1 cellular context compared by ENCODE assay signal in the genomic region with DNA sequence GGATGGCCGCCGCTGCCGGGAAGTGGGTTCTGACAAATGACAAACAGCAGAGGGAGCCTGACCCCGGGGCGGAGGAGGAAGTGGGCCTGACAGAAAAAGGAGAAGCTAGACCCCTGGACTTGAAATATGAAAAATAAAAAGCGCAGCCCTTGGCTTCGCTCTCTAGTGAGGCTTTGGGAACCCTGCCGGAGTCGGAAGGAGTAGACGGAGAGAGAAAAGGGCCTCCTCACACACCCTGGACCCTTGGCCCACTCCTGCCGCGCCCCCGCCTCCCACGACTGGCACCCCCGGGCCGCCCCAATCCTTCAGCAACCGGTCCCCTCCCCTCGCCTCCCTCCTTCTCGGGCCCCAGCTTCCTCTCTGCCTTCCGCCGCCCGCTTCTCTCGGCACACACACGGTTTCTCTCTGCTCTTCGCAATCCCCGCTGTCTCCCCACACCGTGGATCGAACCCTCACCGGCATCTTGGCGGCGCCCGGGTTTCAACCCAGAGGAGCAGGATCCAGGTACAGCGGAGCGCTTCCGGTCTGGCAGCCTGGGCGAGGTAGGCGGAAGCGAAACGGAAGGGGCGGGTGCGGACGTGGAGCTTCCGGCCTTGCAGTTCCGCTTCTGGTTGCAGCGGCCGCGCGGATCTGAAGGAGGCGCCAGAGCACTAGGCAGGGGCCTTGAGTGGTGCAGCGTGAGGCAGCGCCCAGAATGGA.
TF ChIP-seq lines count a peak whose summit lies in the region.

A gene (minus strand): TSS at position 539 of the 699 bp plus-strand sequence. CDS start 77 bp downstream, at position 462.

TF ChIP-seq in K562, 482 proteins besides CTCF, POLR2A, EP300 and RAD21 (continued from another document and continues in another):
- TF ChIP-seq TEAD4 (IDR thresholded peaks at IDR 0.05; ENCODE audit: low read length) (no peak), TEAD4 (CRISPR knock-in tag; IDR thresholded peaks at IDR 0.05; ENCODE audit: borderline replicate concordance) (no peak), POLR2AphosphoS2 (IDR thresholded peaks at IDR 0.05; ENCODE audit: low read length) (peak; percentile 78; the same call in 1 of the 2 replicates), MCM3 (IDR thresholded peaks at IDR 0.05) (no peak), NR3C1 (CRISPR knock-in tag; IDR thresholded peaks at IDR 0.05) (no peak), JUNB (CRISPR knock-in tag; conservative IDR thresholded peaks at IDR 0.05) (no peak), ZNF274 (IDR thresholded peaks at IDR 0.05; ENCODE audit: borderline replicate concordance, low read depth, low read length) (no peak), SP1 (CRISPR knock-in tag; IDR thresholded peaks at IDR 0.05) (peak; percentile 96), TAF1 (IDR thresholded peaks at IDR 0.05; ENCODE audit: control insufficient read depth, extremely low read depth, insufficient read depth, low read length, severe bottlenecking) (peak; percentile 87), ZNF121 (CRISPR knock-in tag; conservative IDR thresholded peaks at IDR 0.05) (no peak), U2AF2 (optimal IDR thresholded peaks at IDR 0.05; ENCODE audit: low read depth, low read length) (no peak), TSC22D4 (tag; IDR thresholded peaks at IDR 0.05) (no peak), NCOA2 (IDR thresholded peaks at IDR 0.05; ENCODE audit: partially characterized antibody in 2 of 2) (no peak), RBFOX2 (IDR thresholded peaks at IDR 0.05; ENCODE audit: low read depth, low read length) (peak; percentile 97), GABPB2 (CRISPR knock-in tag; conservative IDR thresholded peaks at IDR 0.05) (no peak), TCF3 (CRISPR knock-in tag; IDR thresholded peaks at IDR 0.05) (peak; percentile 19; the same call in 1 of the 2 replicates), ZNF24 (IDR thresholded peaks at IDR 0.05) (no peak), TEAD1 (CRISPR knock-in tag; IDR thresholded peaks at IDR 0.05) (peak in 1 of 2 experiments; percentile 24; a peak in 1 of 4 replicates), MEF2D (tag; conservative IDR thresholded peaks at IDR 0.05; ENCODE audit: low read depth) (no peak), TBP (optimal IDR thresholded peaks at IDR 0.05; ENCODE audit: low read depth, low read length) (peak; percentile 66), HSF4 (CRISPR knock-in tag; IDR thresholded peaks at IDR 0.05; ENCODE audit: borderline replicate concordance) (no peak), PTRF (tag; IDR thresholded peaks at IDR 0.05) (no peak), ZNF707 (CRISPR knock-in tag; conservative IDR thresholded peaks at IDR 0.05) (no peak), XRCC5 (IDR thresholded peaks at IDR 0.05; ENCODE audit: low read depth, low read length) (no peak; the same call in 1 of the 2 replicates), ERF (CRISPR knock-in tag; IDR thresholded peaks at IDR 0.05) (no peak), KLF10 (CRISPR knock-in tag; IDR thresholded peaks at IDR 0.05) (no peak), CREB1 (IDR thresholded peaks at IDR 0.05) (no peak), CREB1 (CRISPR knock-in tag; IDR thresholded peaks at IDR 0.05) (0 out of 2 replicates have a peak, but pooled peaks have one; percentile 26), E2F3 (CRISPR knock-in tag; IDR thresholded peaks at IDR 0.05) (no peak), PURB (CRISPR knock-in tag; IDR thresholded peaks at IDR 0.05; ENCODE audit: low read depth) (no peak), ZSCAN29 (IDR thresholded peaks at IDR 0.05) (no peak), DACH1 (IDR thresholded peaks at IDR 0.05; ENCODE audit: partially characterized antibody) (peak; percentile 52), MIER1 (IDR thresholded peaks at IDR 0.05; ENCODE audit: low read depth) (no peak), ZNF785 (CRISPR knock-in tag; IDR thresholded peaks at IDR 0.05) (no peak)
- TF ChIP-seq, protein P1, sequence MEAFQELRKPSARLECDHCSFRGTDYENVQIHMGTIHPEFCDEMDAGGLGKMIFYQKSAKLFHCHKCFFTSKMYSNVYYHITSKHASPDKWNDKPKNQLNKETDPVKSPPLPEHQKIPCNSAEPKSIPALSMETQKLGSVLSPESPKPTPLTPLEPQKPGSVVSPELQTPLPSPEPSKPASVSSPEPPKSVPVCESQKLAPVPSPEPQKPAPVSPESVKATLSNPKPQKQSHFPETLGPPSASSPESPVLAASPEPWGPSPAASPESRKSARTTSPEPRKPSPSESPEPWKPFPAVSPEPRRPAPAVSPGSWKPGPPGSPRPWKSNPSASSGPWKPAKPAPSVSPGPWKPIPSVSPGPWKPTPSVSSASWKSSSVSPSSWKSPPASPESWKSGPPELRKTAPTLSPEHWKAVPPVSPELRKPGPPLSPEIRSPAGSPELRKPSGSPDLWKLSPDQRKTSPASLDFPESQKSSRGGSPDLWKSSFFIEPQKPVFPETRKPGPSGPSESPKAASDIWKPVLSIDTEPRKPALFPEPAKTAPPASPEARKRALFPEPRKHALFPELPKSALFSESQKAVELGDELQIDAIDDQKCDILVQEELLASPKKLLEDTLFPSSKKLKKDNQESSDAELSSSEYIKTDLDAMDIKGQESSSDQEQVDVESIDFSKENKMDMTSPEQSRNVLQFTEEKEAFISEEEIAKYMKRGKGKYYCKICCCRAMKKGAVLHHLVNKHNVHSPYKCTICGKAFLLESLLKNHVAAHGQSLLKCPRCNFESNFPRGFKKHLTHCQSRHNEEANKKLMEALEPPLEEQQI (IDR thresholded peaks at IDR 0.05): no peak
- TF ChIP-seq, protein P2, sequence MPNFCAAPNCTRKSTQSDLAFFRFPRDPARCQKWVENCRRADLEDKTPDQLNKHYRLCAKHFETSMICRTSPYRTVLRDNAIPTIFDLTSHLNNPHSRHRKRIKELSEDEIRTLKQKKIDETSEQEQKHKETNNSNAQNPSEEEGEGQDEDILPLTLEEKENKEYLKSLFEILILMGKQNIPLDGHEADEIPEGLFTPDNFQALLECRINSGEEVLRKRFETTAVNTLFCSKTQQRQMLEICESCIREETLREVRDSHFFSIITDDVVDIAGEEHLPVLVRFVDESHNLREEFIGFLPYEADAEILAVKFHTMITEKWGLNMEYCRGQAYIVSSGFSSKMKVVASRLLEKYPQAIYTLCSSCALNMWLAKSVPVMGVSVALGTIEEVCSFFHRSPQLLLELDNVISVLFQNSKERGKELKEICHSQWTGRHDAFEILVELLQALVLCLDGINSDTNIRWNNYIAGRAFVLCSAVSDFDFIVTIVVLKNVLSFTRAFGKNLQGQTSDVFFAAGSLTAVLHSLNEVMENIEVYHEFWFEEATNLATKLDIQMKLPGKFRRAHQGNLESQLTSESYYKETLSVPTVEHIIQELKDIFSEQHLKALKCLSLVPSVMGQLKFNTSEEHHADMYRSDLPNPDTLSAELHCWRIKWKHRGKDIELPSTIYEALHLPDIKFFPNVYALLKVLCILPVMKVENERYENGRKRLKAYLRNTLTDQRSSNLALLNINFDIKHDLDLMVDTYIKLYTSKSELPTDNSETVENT (CRISPR knock-in tag; IDR thresholded peaks at IDR 0.05): no peak
- TF ChIP-seq, protein P3, sequence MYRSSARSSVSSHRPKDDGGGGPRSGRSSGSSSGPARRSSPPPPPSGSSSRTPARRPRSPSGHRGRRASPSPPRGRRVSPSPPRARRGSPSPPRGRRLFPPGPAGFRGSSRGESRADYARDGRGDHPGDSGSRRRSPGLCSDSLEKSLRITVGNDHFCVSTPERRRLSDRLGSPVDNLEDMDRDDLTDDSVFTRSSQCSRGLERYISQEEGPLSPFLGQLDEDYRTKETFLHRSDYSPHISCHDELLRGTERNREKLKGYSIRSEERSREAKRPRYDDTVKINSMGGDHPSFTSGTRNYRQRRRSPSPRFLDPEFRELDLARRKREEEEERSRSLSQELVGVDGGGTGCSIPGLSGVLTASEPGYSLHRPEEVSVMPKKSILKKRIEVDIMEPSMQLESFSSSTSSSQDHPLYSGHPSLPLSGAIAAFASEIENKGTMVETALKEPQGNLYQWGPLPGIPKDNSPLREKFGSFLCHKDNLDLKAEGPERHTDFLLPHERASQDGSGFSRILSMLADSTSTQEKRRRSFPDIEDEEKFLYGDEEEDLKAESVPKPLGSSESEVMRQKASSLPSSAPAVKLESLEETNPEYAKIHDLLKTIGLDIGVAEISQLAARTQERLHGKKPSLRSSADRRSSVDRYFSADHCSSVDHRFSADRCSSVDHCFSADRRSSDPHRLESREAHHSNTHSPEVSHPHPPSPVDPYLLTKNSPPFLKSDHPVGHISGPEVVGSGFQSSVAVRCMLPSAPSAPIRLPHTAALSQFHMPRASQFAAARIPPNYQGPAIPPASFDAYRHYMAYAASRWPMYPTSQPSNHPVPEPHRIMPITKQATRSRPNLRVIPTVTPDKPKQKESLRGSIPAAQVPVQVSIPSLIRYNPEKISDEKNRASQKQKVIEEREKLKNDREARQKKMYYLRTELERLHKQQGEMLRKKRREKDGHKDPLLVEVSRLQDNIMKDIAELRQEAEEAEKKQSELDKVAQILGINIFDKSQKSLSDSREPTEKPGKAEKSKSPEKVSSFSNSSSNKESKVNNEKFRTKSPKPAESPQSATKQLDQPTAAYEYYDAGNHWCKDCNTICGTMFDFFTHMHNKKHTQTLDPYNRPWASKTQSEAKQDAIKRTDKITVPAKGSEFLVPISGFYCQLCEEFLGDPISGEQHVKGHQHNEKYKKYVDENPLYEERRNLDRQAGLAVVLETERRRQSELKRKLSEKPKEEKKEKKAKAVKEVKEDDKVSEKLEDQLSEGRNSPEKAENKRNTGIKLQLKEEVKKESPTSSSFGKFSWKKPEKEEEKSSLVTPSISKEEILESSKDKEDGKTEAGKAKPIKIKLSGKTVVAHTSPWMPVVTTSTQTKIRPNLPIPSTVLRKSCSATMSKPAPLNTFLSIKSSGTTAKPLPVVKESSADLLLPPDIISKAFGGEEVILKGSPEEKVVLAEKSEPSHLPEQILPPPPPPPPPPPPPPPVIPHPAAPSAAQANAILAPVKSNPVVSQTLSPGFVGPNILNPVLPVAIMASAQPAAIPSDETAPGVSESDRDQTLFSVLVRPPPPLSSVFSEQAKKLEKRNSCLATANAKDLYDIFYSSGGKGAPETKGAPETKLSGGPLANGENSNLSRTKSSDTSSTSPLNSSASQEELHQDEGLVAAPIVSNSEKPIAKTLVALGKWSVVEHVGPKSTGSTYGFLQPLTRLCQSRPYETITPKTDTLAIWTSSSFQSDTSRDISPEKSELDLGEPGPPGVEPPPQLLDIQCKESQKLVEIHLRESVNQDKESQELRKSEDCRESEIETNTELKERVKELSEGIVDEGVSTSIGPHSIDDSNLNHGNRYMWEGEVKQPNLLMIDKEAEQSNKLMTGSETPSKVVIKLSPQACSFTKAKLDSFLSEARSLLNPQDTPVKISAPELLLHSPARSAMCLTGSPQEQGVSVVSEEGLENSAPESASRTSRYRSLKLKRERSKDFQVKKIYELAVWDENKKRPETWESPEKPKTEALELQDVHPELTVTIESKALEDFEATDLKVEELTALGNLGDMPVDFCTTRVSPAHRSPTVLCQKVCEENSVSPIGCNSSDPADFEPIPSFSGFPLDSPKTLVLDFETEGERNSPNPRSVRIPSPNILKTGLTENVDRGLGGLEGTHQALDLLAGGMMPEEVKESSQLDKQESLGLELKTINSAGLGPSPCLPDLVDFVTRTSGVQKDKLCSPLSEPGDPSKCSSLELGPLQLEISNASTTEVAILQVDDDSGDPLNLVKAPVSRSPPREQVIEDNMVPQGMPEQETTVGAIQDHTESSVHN (IDR thresholded peaks at IDR 0.05; ENCODE audit: borderline replicate concordance in 1 of 2, low read depth in 1 of 2): no peak; a peak in 1 of 4 replicates
- TF ChIP-seq, protein P4, sequence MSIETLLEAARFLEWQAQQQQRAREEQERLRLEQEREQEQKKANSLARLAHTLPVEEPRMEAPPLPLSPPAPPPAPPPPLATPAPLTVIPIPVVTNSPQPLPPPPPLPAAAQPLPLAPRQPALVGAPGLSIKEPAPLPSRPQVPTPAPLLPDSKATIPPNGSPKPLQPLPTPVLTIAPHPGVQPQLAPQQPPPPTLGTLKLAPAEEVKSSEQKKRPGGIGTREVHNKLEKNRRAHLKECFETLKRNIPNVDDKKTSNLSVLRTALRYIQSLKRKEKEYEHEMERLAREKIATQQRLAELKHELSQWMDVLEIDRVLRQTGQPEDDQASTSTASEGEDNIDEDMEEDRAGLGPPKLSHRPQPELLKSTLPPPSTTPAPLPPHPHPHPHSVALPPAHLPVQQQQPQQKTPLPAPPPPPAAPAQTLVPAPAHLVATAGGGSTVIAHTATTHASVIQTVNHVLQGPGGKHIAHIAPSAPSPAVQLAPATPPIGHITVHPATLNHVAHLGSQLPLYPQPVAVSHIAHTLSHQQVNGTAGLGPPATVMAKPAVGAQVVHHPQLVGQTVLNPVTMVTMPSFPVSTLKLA (conservative IDR thresholded peaks at IDR 0.05): peak; percentile 61 to 90
- TF ChIP-seq, protein P5, sequence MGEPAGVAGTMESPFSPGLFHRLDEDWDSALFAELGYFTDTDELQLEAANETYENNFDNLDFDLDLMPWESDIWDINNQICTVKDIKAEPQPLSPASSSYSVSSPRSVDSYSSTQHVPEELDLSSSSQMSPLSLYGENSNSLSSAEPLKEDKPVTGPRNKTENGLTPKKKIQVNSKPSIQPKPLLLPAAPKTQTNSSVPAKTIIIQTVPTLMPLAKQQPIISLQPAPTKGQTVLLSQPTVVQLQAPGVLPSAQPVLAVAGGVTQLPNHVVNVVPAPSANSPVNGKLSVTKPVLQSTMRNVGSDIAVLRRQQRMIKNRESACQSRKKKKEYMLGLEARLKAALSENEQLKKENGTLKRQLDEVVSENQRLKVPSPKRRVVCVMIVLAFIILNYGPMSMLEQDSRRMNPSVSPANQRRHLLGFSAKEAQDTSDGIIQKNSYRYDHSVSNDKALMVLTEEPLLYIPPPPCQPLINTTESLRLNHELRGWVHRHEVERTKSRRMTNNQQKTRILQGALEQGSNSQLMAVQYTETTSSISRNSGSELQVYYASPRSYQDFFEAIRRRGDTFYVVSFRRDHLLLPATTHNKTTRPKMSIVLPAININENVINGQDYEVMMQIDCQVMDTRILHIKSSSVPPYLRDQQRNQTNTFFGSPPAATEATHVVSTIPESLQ (CRISPR knock-in tag; IDR thresholded peaks at IDR 0.05): peak; percentile 53; the same call in 1 of the 2 replicates
- TF ChIP-seq, protein P6, sequence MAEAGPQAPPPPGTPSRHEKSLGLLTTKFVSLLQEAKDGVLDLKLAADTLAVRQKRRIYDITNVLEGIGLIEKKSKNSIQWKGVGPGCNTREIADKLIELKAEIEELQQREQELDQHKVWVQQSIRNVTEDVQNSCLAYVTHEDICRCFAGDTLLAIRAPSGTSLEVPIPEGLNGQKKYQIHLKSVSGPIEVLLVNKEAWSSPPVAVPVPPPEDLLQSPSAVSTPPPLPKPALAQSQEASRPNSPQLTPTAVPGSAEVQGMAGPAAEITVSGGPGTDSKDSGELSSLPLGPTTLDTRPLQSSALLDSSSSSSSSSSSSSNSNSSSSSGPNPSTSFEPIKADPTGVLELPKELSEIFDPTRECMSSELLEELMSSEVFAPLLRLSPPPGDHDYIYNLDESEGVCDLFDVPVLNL (CRISPR knock-in tag; IDR thresholded peaks at IDR 0.05; ENCODE audit: low read depth): no peak
- TF ChIP-seq, protein P7, sequence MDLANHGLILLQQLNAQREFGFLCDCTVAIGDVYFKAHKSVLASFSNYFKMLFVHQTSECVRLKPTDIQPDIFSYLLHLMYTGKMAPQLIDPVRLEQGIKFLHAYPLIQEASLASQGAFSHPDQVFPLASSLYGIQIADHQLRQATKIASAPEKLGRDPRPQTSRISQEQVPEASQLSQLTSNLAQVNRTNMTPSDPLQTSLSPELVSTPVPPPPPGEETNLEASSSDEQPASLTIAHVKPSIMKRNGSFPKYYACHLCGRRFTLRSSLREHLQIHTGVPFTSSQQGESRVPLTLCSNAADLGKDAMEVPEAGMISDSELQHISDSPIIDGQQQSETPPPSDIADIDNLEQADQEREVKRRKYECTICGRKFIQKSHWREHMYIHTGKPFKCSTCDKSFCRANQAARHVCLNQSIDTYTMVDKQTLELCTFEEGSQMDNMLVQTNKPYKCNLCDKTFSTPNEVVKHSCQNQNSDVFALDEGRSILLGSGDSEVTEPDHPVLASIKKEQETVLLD (IDR thresholded peaks at IDR 0.05): no peak; the same call in 1 of the 2 replicates
